ENCODE assay signal across 12 cellular contexts in the genomic region with DNA sequence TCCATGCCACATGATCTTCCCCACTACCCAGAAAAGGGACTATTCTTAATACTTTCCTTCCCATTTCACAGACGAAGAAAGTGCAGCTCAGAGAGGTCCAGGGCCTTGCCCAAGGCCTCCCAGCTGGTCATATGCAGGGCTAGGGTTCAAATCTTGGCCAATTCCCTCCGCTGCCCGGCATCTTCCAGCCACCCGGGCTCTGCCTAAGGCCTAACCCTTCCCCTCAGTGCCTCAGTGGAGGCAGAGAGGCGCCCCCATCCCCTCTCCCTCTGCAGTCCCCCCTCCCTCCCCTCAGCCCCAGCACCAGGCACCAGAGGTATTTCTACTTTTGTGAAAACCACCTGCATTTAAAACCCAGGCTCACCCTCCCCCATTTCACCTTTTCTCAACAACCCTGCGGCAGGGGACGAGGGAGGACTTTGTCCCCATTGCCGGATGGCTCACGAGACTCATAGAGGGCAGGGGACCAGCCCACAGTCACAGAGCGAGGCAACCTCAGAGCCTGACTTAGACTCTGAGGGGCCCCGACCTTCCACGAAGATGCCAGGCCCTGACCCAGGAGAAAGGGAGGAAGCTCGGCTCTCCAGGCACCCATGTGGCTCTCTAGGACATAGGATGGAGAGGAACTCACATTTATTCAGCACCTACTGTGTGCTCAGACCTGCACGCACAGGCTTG. TPM values are rescaled to one million over a fixed set of nuclear protein-coding genes. Genes with fewer than 3 reads are reported as not detected.
A peak's percentile ranks its signal among the peaks of the same experiment; 100 is the strongest.
DNase-seq lines count a peak whose midpoint lies in the region; TF ChIP-seq lines count a peak whose summit lies in the region.
"Had no signal": no experiment of that assay in that cellular context is flagged by ENCODE, and none has a peak within 500 bp of the region (broad histone marks: within the 10 kb centered on the region; RNA-seq: fewer than 3 reads in every experiment).

No MANE protein-coding gene starts in this region.

- H3K9me3 ChIP-seq in stomach = no peaks in the 10 kb centered on the region
- H3K9me3 ChIP-seq: thoracic aorta had no signal

- no peak for TF ChIP-seq CTCF in stomach (IDR thresholded peaks at IDR 0.05)

- H3K4me3 ChIP-seq in stomach = no peak overlapping the region
- H3K4me3 ChIP-seq: thoracic aorta had no signal

- H3K36me3 ChIP-seq in stomach = peaks cover 0 to 17% (median 0%) of the 10 kb centered on the region in 4 donors
- H3K36me3 ChIP-seq: thoracic aorta had no signal

- H3K36me3 Mint-ChIP-seq in activated T-cell treated with anti-CD3 and anti-CD28 coated beads, Interleukin-2, amount 50 U/mL, for 24 hours (ENCODE audit: low read depth) = peaks cover 64% of the 10 kb centered on the region
- H3K36me3 Mint-ChIP-seq in T-helper 2 cell treated with Interferon-gamma antibody and Interleukin-4, amounts not matched to agents 5 μg/mL and 100 μg/mL, for 36 hours (ENCODE audit: low read depth) = peaks cover 76% of the 10 kb centered on the region
- peaks cover 14 to 28% (median 18%) of the 10 kb centered on the region in 3 donors for H3K36me3 Mint-ChIP-seq in immature natural killer cell

- H3K27ac Mint-ChIP-seq in activated T-cell treated with anti-CD3 and anti-CD28 coated beads, Interleukin-2, amount 50 U/mL, for 24 hours = peak overlapping the region; percentile 98
- H3K27ac Mint-ChIP-seq in T-helper 2 cell treated with Interferon-gamma antibody and Interleukin-4, amounts not matched to agents 5 μg/mL and 100 μg/mL, for 36 hours = peak overlapping the region; percentile 94
- H3K27ac Mint-ChIP-seq in immature natural killer cell = peak overlapping the region; percentile 95 to 100 (median 98)

- intact Hi-C loops in stomach (cut with DNase I; ENCODE audit: low total_unique reads) = no loop called here
- intact Hi-C loops in head of caudate nucleus (cut with DNase I) = no loop called here

- no peaks in the 10 kb centered on the region for H3K27me3 ChIP-seq in stomach

- WGBS in stomach, 5 donors = 60 to 78% (median 69%) methylated on average over 14 of the region's 14 CpGs

- H3K4me1 ChIP-seq in stomach = peaks cover 3 to 88% (median 12%) of the 10 kb centered on the region in 4 donors

- peak overlapping the region; percentile 73 for H3K4me3 Mint-ChIP-seq in activated T-cell treated with anti-CD3 and anti-CD28 coated beads, Interleukin-2, amount 50 U/mL, for 24 hours
- peak overlapping the region; percentile 87 for H3K4me3 Mint-ChIP-seq in T-helper 2 cell treated with Interferon-gamma antibody and Interleukin-4, amounts not matched to agents 5 μg/mL and 100 μg/mL, for 36 hours
- H3K4me3 Mint-ChIP-seq in immature natural killer cell = peak overlapping the region; percentile 62 to 88 (median 83)

- DNase-seq in activated T-cell treated with anti-CD3 and anti-CD28 coated beads, Interleukin-2, amount 50 U/mL, for 24 hours = peak; percentile 62
- DNase-seq in activated T-cell treated with anti-CD3 and anti-CD28 coated beads, Interleukin-2, amount 50 U/mL, for 1 hour = no peak
- no peak for DNase-seq in T-helper 2 cell treated with Interferon-gamma antibody and Interleukin-4, amounts not matched to agents 5 μg/mL and 100 μg/mL, for 36 hours (ENCODE audit: low spot score)
- DNase-seq in immature natural killer cell = peak in 1 of 3 donors; percentile 16
- DNase-seq in stomach = no peak
- DNase-seq in AG08396 (ENCODE audit: low spot score) = no peak
- DNase-seq in CD1c-positive myeloid dendritic cell (ENCODE audit: extremely low spot score) = no peak
- no peak for DNase-seq in head of caudate nucleus
- DNase-seq: activated effector memory CD4-positive, alpha-beta T cell treated with anti-CD3 and anti-CD28 coated beads, Interleukin-2, amount 50 U/mL, for 16 hours; NCI-H1436 treated with DMSO at 0.1 percent for 48 hours; T1000 had no signal

- no peak for TF ChIP-seq EP300 in stomach (IDR thresholded peaks at IDR 0.05)

- H3K9me3 Mint-ChIP-seq in activated T-cell treated with anti-CD3 and anti-CD28 coated beads, Interleukin-2, amount 50 U/mL, for 24 hours = no peaks in the 10 kb centered on the region
- H3K9me3 Mint-ChIP-seq in T-helper 2 cell treated with Interferon-gamma antibody and Interleukin-4, amounts not matched to agents 5 μg/mL and 100 μg/mL, for 36 hours = no peaks in the 10 kb centered on the region
- H3K9me3 Mint-ChIP-seq in immature natural killer cell = peaks cover 0 to 1% (median 0%) of the 10 kb centered on the region in 6 donors

- H3K27ac ChIP-seq in stomach = peak overlapping the region; percentile 13 to 72 (median 20)

- H3K4me1 Mint-ChIP-seq in activated T-cell treated with anti-CD3 and anti-CD28 coated beads, Interleukin-2, amount 50 U/mL, for 24 hours (ENCODE audit: low read depth) = peaks cover 100% of the 10 kb centered on the region
- H3K4me1 Mint-ChIP-seq in T-helper 2 cell treated with Interferon-gamma antibody and Interleukin-4, amounts not matched to agents 5 μg/mL and 100 μg/mL, for 36 hours (ENCODE audit: low read depth) = peaks cover 94% of the 10 kb centered on the region
- H3K4me1 Mint-ChIP-seq in immature natural killer cell = peaks cover 100% of the 10 kb centered on the region in 2 donors

- no peaks in the 10 kb centered on the region for H3K27me3 Mint-ChIP-seq in activated T-cell treated with anti-CD3 and anti-CD28 coated beads, Interleukin-2, amount 50 U/mL, for 24 hours
- no peaks in the 10 kb centered on the region for H3K27me3 Mint-ChIP-seq in T-helper 2 cell treated with Interferon-gamma antibody and Interleukin-4, amounts not matched to agents 5 μg/mL and 100 μg/mL, for 36 hours (ENCODE audit: low read depth)
- peaks cover 19 to 42% (median 38%) of the 10 kb centered on the region in 3 donors for H3K27me3 Mint-ChIP-seq in immature natural killer cell (ENCODE audit: low read depth in 3 of 3)

- no peak for TF ChIP-seq POLR2A in stomach (IDR thresholded peaks at IDR 0.05)

RNA-seq across cellular contexts. Expression of a gene that starts 12.3 kb away (rescaled TPM):
- polyA plus RNA-seq in immature natural killer cell (100 to 1,000 TPM; 464 to 744 (median 541) TPM), stomach (10 to 100 TPM; 33.1 to 39.9 (median 37.6) TPM)
- total RNA-seq in stomach = 10 to 100 TPM in 4 of 5 donors, 1 to 10 TPM in 1; 4.6 to 48.4 (median 29.6) TPM

RNA-seq across cellular contexts. Expression of a gene that starts 21.9 kb away (rescaled TPM):
- not detected for polyA plus RNA-seq in immature natural killer cell
- total RNA-seq in stomach = 1 to 10 TPM in 1 of 5 donors, not detected in 4; 1.7 TPM
- polyA plus RNA-seq in stomach = not detected

Comparison
In these comparisons a context has a peak if more than half of its experiments do, and no peak if none do; other contexts are left out.
1. RNA of a gene that starts 12.3 kb away (polyA plus RNA-seq): 464 to 744 TPM in immature natural killer cell; 33.1 to 39.9 TPM in stomach; every median in the first group is over 10 times any median in the second.
2. Peak in every context shown above with its lines, with median percentiles within 50 percentile points of each other: H3K27ac Mint-ChIP-seq and H3K4me3 Mint-ChIP-seq.